25 cellular contexts compared by ENCODE assay signal in the genomic region with DNA sequence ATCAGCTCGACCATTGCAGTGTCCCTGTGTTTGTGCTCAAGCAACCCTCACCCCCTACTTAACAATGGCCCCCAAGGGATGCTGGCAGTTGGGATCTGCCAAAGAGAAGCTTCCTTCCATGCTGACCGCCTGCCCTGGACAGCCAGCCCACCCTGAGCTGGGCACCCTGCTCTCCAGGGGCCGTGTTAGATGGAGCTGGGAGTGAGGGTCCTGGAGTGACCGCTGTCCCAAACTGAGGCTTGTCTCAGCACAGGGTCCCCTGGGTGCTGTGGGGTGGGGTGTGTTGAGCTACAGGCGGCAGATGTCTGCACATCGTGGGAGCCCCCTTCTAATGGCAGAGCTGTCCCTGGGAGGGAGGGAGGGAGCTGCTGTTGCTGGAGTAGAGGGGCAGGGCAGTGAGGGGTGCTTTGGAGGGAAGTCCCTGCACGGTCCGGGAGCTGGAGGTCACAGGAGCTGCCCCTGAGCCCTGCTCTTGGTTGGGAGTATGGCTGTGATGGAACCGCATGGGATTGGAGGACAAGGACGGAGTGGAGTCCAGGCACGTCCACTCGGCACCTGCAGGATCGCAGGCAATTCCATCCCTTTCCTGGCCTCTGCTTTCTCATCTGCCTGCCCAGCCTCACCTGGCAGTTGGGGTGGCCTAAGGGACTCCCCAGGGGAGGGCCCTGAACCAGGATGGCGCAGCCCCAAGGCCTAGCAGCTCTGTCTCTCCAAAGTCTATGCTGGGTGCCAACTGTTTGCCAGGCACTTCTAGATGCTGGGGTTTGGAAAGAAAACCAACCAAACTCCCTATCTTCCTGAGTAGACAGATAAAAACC.
DNase-seq lines count a peak whose midpoint lies in the region; ATAC-seq and TF ChIP-seq lines count a peak whose summit lies in the region.
"Had no signal": no experiment of that assay in that cellular context is flagged by ENCODE, and none has a peak within 500 bp of the region (broad histone marks: within the 10 kb centered on the region; RNA-seq: fewer than 3 reads in every experiment).

No MANE protein-coding gene starts in this region.

- H3K27me3 Mint-ChIP-seq in activated naive CD8-positive, alpha-beta T cell treated with anti-CD3 and anti-CD28 coated beads, Interleukin-2, amount 10 ng/mL, durations not matched to agents 7 days and 5 days = peaks cover 3% of the 10 kb centered on the region
- H3K27me3 Mint-ChIP-seq in activated naive CD8-positive, alpha-beta T cell treated with anti-CD3 and anti-CD28 coated beads, Interleukin-2, amount 50 U/mL, for 24 hours = peaks cover 2% of the 10 kb centered on the region
- H3K27me3 Mint-ChIP-seq in chondrocyte (ENCODE audit: low read depth) = no peaks in the 10 kb centered on the region
- H3K27me3 Mint-ChIP-seq: CD4-positive, alpha-beta memory T cell; IgD-negative memory B cell had no signal

- no peaks in the 10 kb centered on the region for H3K36me3 Mint-ChIP-seq in activated naive CD8-positive, alpha-beta T cell treated with anti-CD3 and anti-CD28 coated beads, Interleukin-2, amount 10 ng/mL, durations not matched to agents 7 days and 5 days
- no peaks in the 10 kb centered on the region for H3K36me3 Mint-ChIP-seq in activated naive CD8-positive, alpha-beta T cell treated with anti-CD3 and anti-CD28 coated beads, Interleukin-2, amount 50 U/mL, for 24 hours (ENCODE audit: low read depth)
- H3K36me3 Mint-ChIP-seq in chondrocyte (ENCODE audit: low read depth) = no peaks in the 10 kb centered on the region
- H3K36me3 Mint-ChIP-seq: CD4-positive, alpha-beta memory T cell; IgD-negative memory B cell had no signal

- no peak overlapping the region for H3K4me3 Mint-ChIP-seq in activated naive CD8-positive, alpha-beta T cell treated with anti-CD3 and anti-CD28 coated beads, Interleukin-2, amount 10 ng/mL, durations not matched to agents 7 days and 5 days
- H3K4me3 Mint-ChIP-seq in activated naive CD8-positive, alpha-beta T cell treated with anti-CD3 and anti-CD28 coated beads, Interleukin-2, amount 50 U/mL, for 24 hours = no peak overlapping the region
- H3K4me3 Mint-ChIP-seq in chondrocyte (ENCODE audit: unreplicated experiment) = no peak overlapping the region
- H3K4me3 Mint-ChIP-seq: CD4-positive, alpha-beta memory T cell; GM23338; IgD-negative memory B cell had no signal

- H3K4me1 ChIP-seq in upper lobe of left lung = no peaks in the 10 kb centered on the region
- H3K4me1 ChIP-seq: BLaER1 treated with 17β-estradiol and CSF1 and Interleukin-3, amounts not matched to agents 10 nM and 100 nM had no signal

- H3K27me3 ChIP-seq in upper lobe of left lung = no peaks in the 10 kb centered on the region
- H3K27me3 ChIP-seq: BLaER1 treated with 17β-estradiol and CSF1 and Interleukin-3, amounts not matched to agents 10 nM and 100 nM had no signal

- peaks cover 0 to 6% (median 0%) of the 10 kb centered on the region in 4 donors for H3K9me3 ChIP-seq in upper lobe of left lung

- POLR2A ChIA-PET in activated naive CD8-positive, alpha-beta T cell treated with anti-CD3 and anti-CD28 coated beads, Interleukin-2, amount 10 ng/mL, durations not matched to agents 7 days and 5 days (lab: Charles Lee) = interaction anchor here (0.5 kb wide), 1 partner anchor 1377 kb away, joined by 3 read pairs; no protein-coding TSS in a partner anchor

- H3K9me3 Mint-ChIP-seq in activated naive CD8-positive, alpha-beta T cell treated with anti-CD3 and anti-CD28 coated beads, Interleukin-2, amount 10 ng/mL, durations not matched to agents 7 days and 5 days = no peaks in the 10 kb centered on the region
- no peaks in the 10 kb centered on the region for H3K9me3 Mint-ChIP-seq in activated naive CD8-positive, alpha-beta T cell treated with anti-CD3 and anti-CD28 coated beads, Interleukin-2, amount 50 U/mL, for 24 hours
- H3K9me3 Mint-ChIP-seq in chondrocyte (ENCODE audit: low read depth) = peaks cover 8% of the 10 kb centered on the region

- DNase-seq in activated naive CD8-positive, alpha-beta T cell treated with anti-CD3 and anti-CD28 coated beads, Interleukin-2, amount 10 ng/mL, durations not matched to agents 7 days and 5 days = peak; percentile 0
- no peak for DNase-seq in activated naive CD8-positive, alpha-beta T cell treated with anti-CD3 and anti-CD28 coated beads, Interleukin-2, amount 50 U/mL, for 24 hours
- DNase-seq in chondrocyte (ENCODE audit: low spot score) = peak; percentile 59
- peak; percentile 69 for DNase-seq in mesenteric fat pad (ENCODE audit: low spot score)
- no peak for DNase-seq in upper lobe of left lung
- DNase-seq in C1 segment of cervical spinal cord (lab: John Stamatoyannopoulos, UW) = no peak
- DNase-seq: AML-193; CD4-positive, alpha-beta memory T cell; COR-L47; DMS53; MM.1S; NCI-H1417; NCI-H1694; NCI-H2029 treated with DMSO at 0.1 percent for 48 hours; NCI-H2227 treated with DMSO at 0.1 percent for 48 hours; NCI-H526 treated with DMSO at 0.1 percent for 48 hours; RPMI8226; SHP77 had no signal

- no peak overlapping the region for H3K27ac ChIP-seq in upper lobe of left lung
- H3K27ac ChIP-seq: BLaER1 treated with 17β-estradiol and CSF1 and Interleukin-3, amounts not matched to agents 10 nM and 100 nM; HL-60; KMS-11 had no signal

- no peak overlapping the region for H3K4me3 ChIP-seq in upper lobe of left lung
- H3K4me3 ChIP-seq: BLaER1 treated with 17β-estradiol and CSF1 and Interleukin-3, amounts not matched to agents 10 nM and 100 nM; GM23338 had no signal

- no peak for TF ChIP-seq CTCF in chondrocyte (IDR thresholded peaks at IDR 0.05)
- TF ChIP-seq CTCF in upper lobe of left lung (IDR thresholded peaks at IDR 0.05) = no peak

- no peaks in the 10 kb centered on the region for H3K4me1 Mint-ChIP-seq in activated naive CD8-positive, alpha-beta T cell treated with anti-CD3 and anti-CD28 coated beads, Interleukin-2, amount 10 ng/mL, durations not matched to agents 7 days and 5 days
- H3K4me1 Mint-ChIP-seq in activated naive CD8-positive, alpha-beta T cell treated with anti-CD3 and anti-CD28 coated beads, Interleukin-2, amount 50 U/mL, for 24 hours = no peaks in the 10 kb centered on the region
- no peaks in the 10 kb centered on the region for H3K4me1 Mint-ChIP-seq in chondrocyte (ENCODE audit: low read depth)
- H3K4me1 Mint-ChIP-seq: CD4-positive, alpha-beta memory T cell; GM23338; IgD-negative memory B cell had no signal

- 76 to 79% methylated on average over 10 to 12 of the region's 14 CpGs for WGBS in upper lobe of left lung, 2 donors

- no peaks in the 10 kb centered on the region for H3K36me3 ChIP-seq in upper lobe of left lung
- H3K36me3 ChIP-seq: BLaER1 treated with 17β-estradiol and CSF1 and Interleukin-3, amounts not matched to agents 10 nM and 100 nM had no signal

- no peak for TF ChIP-seq EP300 in upper lobe of left lung (IDR thresholded peaks at IDR 0.05)

- no peak for TF ChIP-seq POLR2A in upper lobe of left lung (IDR thresholded peaks at IDR 0.05)

- ATAC-seq in activated naive CD8-positive, alpha-beta T cell treated with anti-CD3 and anti-CD28 coated beads, Interleukin-2, amount 10 ng/mL, durations not matched to agents 7 days and 5 days (ENCODE audit: low read depth) = no peak
- ATAC-seq in activated naive CD8-positive, alpha-beta T cell treated with anti-CD3 and anti-CD28 coated beads, Interleukin-2, amount 50 U/mL, for 24 hours = no peak
- peak; percentile 23 to 42 for ATAC-seq in upper lobe of left lung (ENCODE audit: low FRiP score in 2 of 2)
- ATAC-seq in GM18520 (IDR thresholded peaks at IDR 0.05; ENCODE audit: unreplicated experiment) = no peak
- ATAC-seq: GM23338, HCT116 had no signal

- H3K27ac Mint-ChIP-seq in activated naive CD8-positive, alpha-beta T cell treated with anti-CD3 and anti-CD28 coated beads, Interleukin-2, amount 10 ng/mL, durations not matched to agents 7 days and 5 days = no peak overlapping the region
- no peak overlapping the region for H3K27ac Mint-ChIP-seq in activated naive CD8-positive, alpha-beta T cell treated with anti-CD3 and anti-CD28 coated beads, Interleukin-2, amount 50 U/mL, for 24 hours
- no peak overlapping the region for H3K27ac Mint-ChIP-seq in chondrocyte (ENCODE audit: unreplicated experiment)
- H3K27ac Mint-ChIP-seq: CD4-positive, alpha-beta memory T cell; GM23338; IgD-negative memory B cell had no signal

Comparison
In these comparisons a context has a peak if more than half of its experiments do, and no peak if none do; other contexts are left out.
1. DNase-seq: peak in activated naive CD8-positive, alpha-beta T cell treated with anti-CD3 and anti-CD28 coated beads, Interleukin-2, amount 10 ng/mL, durations not matched to agents 7 days and 5 days (single experiment), chondrocyte (single experiment) and mesenteric fat pad (single experiment); none in activated naive CD8-positive, alpha-beta T cell treated with anti-CD3 and anti-CD28 coated beads, Interleukin-2, amount 50 U/mL, for 24 hours (single experiment), upper lobe of left lung (0 of 2) and C1 segment of cervical spinal cord (0 of 14).
2. ATAC-seq: peak in upper lobe of left lung (2 of 2); none in activated naive CD8-positive, alpha-beta T cell treated with anti-CD3 and anti-CD28 coated beads, Interleukin-2, amount 10 ng/mL, durations not matched to agents 7 days and 5 days (single experiment), activated naive CD8-positive, alpha-beta T cell treated with anti-CD3 and anti-CD28 coated beads, Interleukin-2, amount 50 U/mL, for 24 hours (single experiment) and GM18520 (single experiment).